25 cellular contexts compared by ENCODE assay signal in the genomic region with DNA sequence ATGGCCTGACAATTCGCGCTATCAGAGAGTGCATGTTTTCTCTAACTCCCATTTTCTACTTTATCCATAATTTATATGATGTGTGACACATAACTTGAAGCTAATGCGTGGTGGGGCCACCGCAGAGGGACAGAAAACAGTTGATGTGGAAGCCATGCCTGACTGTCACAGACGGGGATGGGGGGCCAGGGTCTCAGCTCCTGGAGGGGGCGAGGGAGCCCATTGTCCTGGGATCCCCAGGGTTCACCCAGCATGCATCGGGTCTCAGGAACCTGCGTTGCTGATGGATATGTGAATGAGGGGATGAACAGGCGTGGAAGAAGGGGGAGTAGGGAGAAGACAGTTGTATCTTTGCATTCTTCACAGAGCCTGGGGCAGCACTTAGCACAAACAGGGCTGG.
"Had no signal": no experiment of that assay in that cellular context is flagged by ENCODE, and none has a peak within 500 bp of the region (broad histone marks: within the 10 kb centered on the region; RNA-seq: fewer than 3 reads in every experiment).

No MANE protein-coding gene starts in this region.

- H3K27me3 ChIP-seq: breast epithelium, colonic mucosa, heart left ventricle, thyroid gland, uterus had no signal

- ATAC-seq: activated naive CD4-positive, alpha-beta T cell treated with anti-CD3 and anti-CD28 coated beads, Interleukin-2, amount 50 U/mL, for 72 hours; activated T-cell treated with anti-CD3 and anti-CD28 coated beads, Interleukin-2, amount 50 U/mL, for 4 hours; gastrocnemius medialis; heart left ventricle; left cardiac atrium; naive thymus-derived CD4-positive, alpha-beta T cell; T-helper 17 cell had no signal

- H3K27ac Mint-ChIP-seq: activated B cell treated with CpG ODN at 0.5 μM for 24 hours; naive thymus-derived CD4-positive, alpha-beta T cell; progenitor cell of endocrine pancreas had no signal

- H3K4me3 Mint-ChIP-seq: activated B cell treated with CpG ODN at 0.5 μM for 24 hours; activated T-cell treated with anti-CD3 and anti-CD28 coated beads, Interleukin-2, amount 50 U/mL, for 4 hours; naive thymus-derived CD4-positive, alpha-beta T cell; stimulated activated naive CD8-positive, alpha-beta T cell treated with anti-CD3 and anti-CD28 coated beads, Interleukin-15, Interleukin-2, amounts not matched to agents 100 ng/mL and 50 ng/mL, for 24 hours; T-helper 17 cell had no signal

- H3K9me3 ChIP-seq: breast epithelium, colonic mucosa, esophagus muscularis mucosa, gastrocnemius medialis, heart left ventricle, thyroid gland, uterus had no signal

- H3K9me3 Mint-ChIP-seq: activated B cell treated with CpG ODN at 0.5 μM for 24 hours; activated naive CD4-positive, alpha-beta T cell treated with anti-CD3 and anti-CD28 coated beads, Interleukin-2, amount 50 U/mL, for 72 hours; activated T-cell treated with anti-CD3 and anti-CD28 coated beads, Interleukin-2, amount 50 U/mL, for 4 hours; naive thymus-derived CD4-positive, alpha-beta T cell; stimulated activated naive CD8-positive, alpha-beta T cell treated with anti-CD3 and anti-CD28 coated beads, Interleukin-15, Interleukin-2, amounts not matched to agents 100 ng/mL and 50 ng/mL, for 24 hours had no signal

- DNase-seq: activated B cell treated with CpG ODN at 0.5 μM for 24 hours; activated CD4-positive, alpha-beta T cell treated with anti-CD3 and anti-CD28 coated beads for 4 hours; activated CD8-positive, alpha-beta memory T cell treated with anti-CD3 and anti-CD28 coated beads, Interleukin-2, amount 50 U/mL, for 48 hours; activated gamma-delta T cell; activated T-cell treated with anti-CD3 and anti-CD28 coated beads, Interleukin-2, amount 50 U/mL, for 4 hours; colonic mucosa; gastrocnemius medialis; heart left ventricle; islet precursor cell; left cardiac atrium; naive thymus-derived CD4-positive, alpha-beta T cell; stimulated activated CD4-positive, alpha-beta T cell treated with anti-CD3 and anti-CD28 coated beads, Interleukin-12 subunit alpha, Interleukin-12 subunit beta, amount 100 ng/mL, for 4 hours; stimulated activated CD4-positive, alpha-beta T cell treated with anti-CD3 and anti-CD28 coated beads, Interleukin-4, amount 100 ng/mL, for 4 hours; substantia nigra; SW 1271; T-helper 17 cell; thyroid gland; uterus had no signal

- H3K36me3 ChIP-seq: breast epithelium, colonic mucosa, esophagus muscularis mucosa, gastrocnemius medialis, heart left ventricle, thyroid gland, uterus had no signal

- H3K36me3 Mint-ChIP-seq: activated naive CD4-positive, alpha-beta T cell treated with anti-CD3 and anti-CD28 coated beads, Interleukin-2, amount 50 U/mL, for 72 hours; naive thymus-derived CD4-positive, alpha-beta T cell had no signal

- H3K4me3 ChIP-seq: breast epithelium, colonic mucosa, esophagus muscularis mucosa, gastrocnemius medialis, heart left ventricle, lung, SK-N-MC, thyroid gland, uterus had no signal

- H3K27ac ChIP-seq: colonic mucosa, esophagus muscularis mucosa, gastrocnemius medialis, heart left ventricle, SK-N-MC, uterus had no signal

- H3K4me1 ChIP-seq: uterus had no signal
